Comparison of ENCODE assay signal across 9 cellular contexts in the genomic region with DNA sequence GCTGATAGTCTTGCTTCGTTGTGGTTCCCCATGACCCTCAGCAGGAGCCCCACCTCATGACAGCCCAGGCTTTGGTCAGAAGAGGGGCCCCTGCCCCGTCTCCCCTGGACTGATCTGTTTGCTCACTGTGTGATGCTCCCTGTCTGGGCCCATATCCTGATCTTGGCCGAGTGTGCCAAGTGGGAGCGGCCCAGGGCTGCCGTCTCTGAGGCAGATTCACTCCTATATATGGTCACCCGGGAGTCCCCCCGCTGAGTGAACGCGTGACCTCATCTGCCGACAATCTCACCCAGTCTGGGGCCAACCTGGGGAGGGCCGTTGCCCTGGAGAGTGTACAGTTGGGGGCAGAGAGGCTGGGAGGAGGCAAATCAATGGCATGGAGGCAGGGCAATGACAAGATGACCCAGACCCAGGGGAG. TPM values are rescaled to one million over a fixed set of nuclear protein-coding genes. Genes with fewer than 3 reads are reported as not detected.
DNase-seq lines count a peak whose midpoint lies in the region; ATAC-seq, FAIRE-seq and TF ChIP-seq lines count a peak whose summit lies in the region.
"Had no signal": no experiment of that assay in that cellular context is flagged by ENCODE, and none has a peak within 500 bp of the region (broad histone marks: within the 10 kb centered on the region; RNA-seq: fewer than 3 reads in every experiment).

No MANE protein-coding gene starts in this region.

- intact Hi-C loops in IMR-90 (cut with micrococcal nuclease) (no loop called here), esophagus muscularis mucosa (cut with DNase I) (loop anchor here (5.0 kb wide), 1 partner anchor 65 kb away; a partner anchor contains a TSS)

- TF ChIP-seq EP300 in A549 (IDR thresholded peaks at IDR 0.05) (no peak), esophagus muscularis mucosa (IDR thresholded peaks at IDR 0.05) (no peak)

- H2AK9ac ChIP-seq in IMR-90 (replicated peaks; ENCODE audit: low read depth, low read length, poor library complexity) = peak overlapping the region; percentile 94

- H2AFZ ChIP-seq in IMR-90 (replicated peaks; ENCODE audit: low read length, poor library complexity) (peak overlapping the region; percentile 80), trophoblast cell (ENCODE audit: insufficient read depth, low read length, poor library complexity) (no peak overlapping the region)

- peak overlapping the region; percentile 29 for H3K9ac ChIP-seq in IMR-90 (ENCODE audit: low read depth, low read length)
- H3K9ac ChIP-seq in trophoblast cell (ENCODE audit: low read length) = no peak overlapping the region

- H2BK5ac ChIP-seq in IMR-90 (ENCODE audit: low read depth, low read length, poor library complexity, severe bottlenecking) = peak overlapping the region; percentile 73
- no peak overlapping the region for H2BK5ac ChIP-seq in trophoblast cell (ENCODE audit: low read depth, low read length, poor library complexity)

- no peak for TF ChIP-seq POLR2A in A549 (IDR thresholded peaks at IDR 0.05; ENCODE audit: low read length)
- TF ChIP-seq POLR2A in IMR-90 (IDR thresholded peaks at IDR 0.05; ENCODE audit: low read depth, low read length) = no peak
- no peak for TF ChIP-seq POLR2A in esophagus muscularis mucosa (IDR thresholded peaks at IDR 0.05; ENCODE audit: low read depth)
- no peak for TF ChIP-seq POLR2A in GM12891 (IDR thresholded peaks at IDR 0.05; ENCODE audit: low read depth, low read length)

- no peak for TF ChIP-seq CTCF in A549 (IDR thresholded peaks at IDR 0.05)
- no peak for TF ChIP-seq CTCF in IMR-90 (conservative IDR thresholded peaks at IDR 0.05; ENCODE audit: low read depth, low read length)
- no peak for TF ChIP-seq CTCF in esophagus muscularis mucosa (IDR thresholded peaks at IDR 0.05)

- H3K18ac ChIP-seq in IMR-90 (ENCODE audit: low read depth, low read length) = peak overlapping the region; percentile 70
- no peak overlapping the region for H3K18ac ChIP-seq in trophoblast cell (ENCODE audit: low read length)

- H3K27me3 ChIP-seq in IMR-90 (ENCODE audit: control insufficient read depth, insufficient read depth, low read length) (no peaks in the 10 kb centered on the region), esophagus muscularis mucosa (no peaks in the 10 kb centered on the region), trophoblast cell (ENCODE audit: insufficient read depth, low read length) (no peaks in the 10 kb centered on the region)

- H2BK15ac ChIP-seq in IMR-90 (ENCODE audit: low read depth, low read length) = peak overlapping the region; percentile 79; the same call in 1 of the 3 replicates

- H3K36me3 ChIP-seq in IMR-90 (ENCODE audit: control insufficient read depth, insufficient read depth, low read length) = peaks cover 24% of the 10 kb centered on the region; the same call in 1 of the 2 replicates
- peaks cover 0 to 30% (median 29%) of the 10 kb centered on the region in 4 donors for H3K36me3 ChIP-seq in esophagus muscularis mucosa
- no peaks in the 10 kb centered on the region for H3K36me3 ChIP-seq in trophoblast cell (ENCODE audit: control insufficient read depth in 1 of 2, insufficient read depth in 2 of 2, low read length in 2 of 2)

- TF ChIP-seq RAD21 in A549 (conservative IDR thresholded peaks at IDR 0.05 in 1 of 2, IDR thresholded peaks at IDR 0.05 in 1 of 2) (no peak), IMR-90 (IDR thresholded peaks at IDR 0.05; ENCODE audit: low read length) (no peak)

- H3K14ac ChIP-seq in IMR-90 (replicated peaks; ENCODE audit: low read depth, low read length) (peak overlapping the region; percentile 95), trophoblast cell (ENCODE audit: low read length) (no peak overlapping the region)

- H4K91ac ChIP-seq in IMR-90 (ENCODE audit: insufficient read depth, low read depth, low read length) = peak overlapping the region; percentile 95
- no peak overlapping the region for H4K91ac ChIP-seq in trophoblast cell (ENCODE audit: low read depth, low read length)

- peak overlapping the region; percentile 78 to 94 for H4K8ac ChIP-seq in IMR-90 (ENCODE audit: low read depth in 2 of 2, low read length in 2 of 2)
- H4K8ac ChIP-seq in trophoblast cell (ENCODE audit: low read depth, low read length) = no peak overlapping the region

- ATAC-seq in A549 (peak; percentile 48 to 82; a peak in 5 of 6 replicates), IMR-90 (ENCODE audit: low read depth) (peak; percentile 93), HG02759 (IDR thresholded peaks at IDR 0.05; ENCODE audit: unreplicated experiment) (no peak)

- FAIRE-seq in A549 (lab: Jason Lieb, UNC) (no peak), GM12891 (lab: Jason Lieb, UNC) (no peak)

- H4K12ac ChIP-seq in trophoblast cell (ENCODE audit: low read depth, low read length) = no peak overlapping the region

- in situ Hi-C loops in IMR-90 (cut with MboI; ENCODE audit: low sequenced_read_pairs) = loop anchor here (25.0 kb wide), 1 partner anchor 105 kb away; no protein-coding TSS in a partner anchor

- peak overlapping the region; percentile 58 for H4K5ac ChIP-seq in IMR-90 (ENCODE audit: low read depth, low read length)

- dilution Hi-C loops in IMR-90 (cut with HindIII; ENCODE audit: low sequenced_read_pairs, unreplicated experiment) = no loop called here

- no peak overlapping the region for H2BK12ac ChIP-seq in trophoblast cell (ENCODE audit: low read length)

- BruUV-seq in IMR-90 (replicated peaks; lab: Mats Ljungman, UMichigan) = no TSS peak

- peak overlapping the region; percentile 30 to 55; a peak in 3 of 6 replicates for H3K27ac ChIP-seq in A549
- peak overlapping the region; percentile 79 for H3K27ac ChIP-seq in IMR-90 (ENCODE audit: insufficient read depth, low read length)
- H3K27ac ChIP-seq in esophagus muscularis mucosa (replicated peaks in 1 of 4) = peak overlapping the region; percentile 87 to 93 (median 92)
- no peak overlapping the region for H3K27ac ChIP-seq in trophoblast cell (ENCODE audit: low read depth, low read length)

- CTCF ChIA-PET in A549 (lab: Yijun Ruan, JAX) (interaction anchor here (1.2 to 1.8 kb wide), 3 partner anchors 10 to 106 kb away, joined by 4 to 7 read pairs (median 4); no protein-coding TSS in a partner anchor), IMR-90 (lab: Yijun Ruan, JAX) (interaction anchor here (1.2 kb wide), 1 partner anchor 86 kb away, joined by 4 read pairs; no protein-coding TSS in a partner anchor)

- H3K23ac ChIP-seq in IMR-90 (ENCODE audit: low read depth, low read length) (peak overlapping the region; percentile 94), trophoblast cell (ENCODE audit: low read length) (no peak overlapping the region)

- POLR2A ChIA-PET in A549 (lab: Yijun Ruan, JAX) = no interaction called here
- POLR2A ChIA-PET in IMR-90 (lab: Charles Lee; ENCODE audit: unreplicated experiment) = no interaction called here

- 44% methylated on average over 8 of the region's 11 CpGs for WGBS in A549 (ENCODE audit: missing lambda C conversion rate)
- WGBS in IMR-90 (ENCODE audit: extremely low coverage in 2 of 2, insufficient read length in 1 of 2), 2 experiments = 40% methylated on average over 2 of the region's 11 CpGs; no CpG with 5 or more reads in 1 of the 2 experiments
- WGBS in esophagus muscularis mucosa = no CpG with 5 or more reads among the region's 11 CpGs
- no CpG with 5 or more reads among the region's 11 CpGs for WGBS in trophoblast cell (ENCODE audit: extremely low coverage, insufficient coverage, insufficient read length)

- peak overlapping the region; percentile 39; the same call in 2 of the 3 replicates for H3K4me2 ChIP-seq in A549
- H3K4me2 ChIP-seq in IMR-90 (ENCODE audit: low read depth, low read length) = 0 out of 2 replicates have a peak overlapping the region, but pooled peaks have one; percentile 10
- no peak overlapping the region for H3K4me2 ChIP-seq in trophoblast cell (ENCODE audit: low read length)

- H2BK20ac ChIP-seq in IMR-90 (ENCODE audit: low read depth, low read length) = peak overlapping the region; percentile 90

- H3K79me1 ChIP-seq in IMR-90 (ENCODE audit: low read depth in 1 of 2, low read length in 2 of 2) = peaks cover 3 to 18% of the 10 kb centered on the region in 2 experiments; a peak in 1 of 4 replicates
- H3K79me1 ChIP-seq in trophoblast cell (ENCODE audit: low read length) = no peaks in the 10 kb centered on the region

- peaks cover 25% of the 10 kb centered on the region; the same call in 1 of the 2 replicates for H3K9me1 ChIP-seq in IMR-90 (ENCODE audit: insufficient read depth, low read length)

- H2AK5ac ChIP-seq in IMR-90 (ENCODE audit: low read depth, low read length) (peak overlapping the region; percentile 96), trophoblast cell (ENCODE audit: low read length) (no peak overlapping the region)

- no peak overlapping the region for H3K4me3 ChIP-seq in A549
- H3K4me3 ChIP-seq in IMR-90 (ENCODE audit: insufficient read depth, low read depth, low read length) = no peak overlapping the region
- no peak overlapping the region for H3K4me3 ChIP-seq in esophagus muscularis mucosa
- H3K4me3 ChIP-seq in trophoblast cell (ENCODE audit: low read depth, low read length) = no peak overlapping the region

- H3K4me1 ChIP-seq in A549 (peaks cover 28% of the 10 kb centered on the region), IMR-90 (ENCODE audit: control insufficient read depth, insufficient read depth, low read length) (peaks cover 27% of the 10 kb centered on the region), esophagus muscularis mucosa (peaks cover 43 to 75% (median 54%) of the 10 kb centered on the region in 4 donors), trophoblast cell (ENCODE audit: control insufficient read depth in 1 of 2, insufficient read depth in 2 of 2, low read length in 2 of 2) (peaks cover 3 to 5% of the 10 kb centered on the region in 2 experiments)

- H3K79me2 ChIP-seq in trophoblast cell (ENCODE audit: control insufficient read depth, insufficient read depth, low read length, poor library complexity) = no peaks in the 10 kb centered on the region

- DNase-seq in A549 (ENCODE audit: low read depth in 1 of 2, low spot score in 1 of 2) = peak in 1 of 2 experiments; percentile 65
- peak; percentile 84 for DNase-seq in IMR-90
- peak; percentile 95 for DNase-seq in esophagus muscularis mucosa (ENCODE audit: extremely low spot score)
- peak; percentile 22 for DNase-seq in midbrain (lab: John Stamatoyannopoulos, UW)
- no peak for DNase-seq in GM12891 (ENCODE audit: insufficient read length, low spot score)
- no peak for DNase-seq in trophoblast cell
- no peak for DNase-seq in NCI-H510A (lab: John Stamatoyannopoulos, UW)
- DNase-seq: CD4-positive, CD25-positive, alpha-beta regulatory T cell had no signal

- H2BK120ac ChIP-seq in IMR-90 (ENCODE audit: low read depth, low read length) (peak overlapping the region; percentile 94), trophoblast cell (ENCODE audit: insufficient read depth, low read length, poor library complexity) (no peak overlapping the region)

- H4K20me1 ChIP-seq in IMR-90 (ENCODE audit: insufficient read depth, low read length) = no peaks in the 10 kb centered on the region

- H3K9me3 ChIP-seq in A549 (no peaks in the 10 kb centered on the region), IMR-90 (ENCODE audit: control insufficient read depth, insufficient read depth, low read length) (no peaks in the 10 kb centered on the region), esophagus muscularis mucosa (no peaks in the 10 kb centered on the region), trophoblast cell (ENCODE audit: insufficient read depth, low read depth, low read length) (peaks cover 15% of the 10 kb centered on the region)

- peak overlapping the region; percentile 44 for H3K56ac ChIP-seq in IMR-90 (ENCODE audit: extremely low read depth, insufficient read depth, low read length)

- H3K4ac ChIP-seq in IMR-90 (ENCODE audit: low read depth, low read length) (peak overlapping the region; percentile 96), trophoblast cell (ENCODE audit: low read depth, low read length) (no peak overlapping the region)

RNA-seq across cellular contexts. Expression of a gene that starts 34.5 kb away (rescaled TPM):
- polyA plus RNA-seq in A549 (2011; rRNA removed) = 44.8 and 51.9 TPM in 2 replicates
- polyA plus RNA-seq in A549 (2012; cell fraction: cytosol; rRNA removed) = 163 and 170 TPM in 2 replicates
- 212 and 232 TPM in 2 replicates for polyA plus RNA-seq in A549 (2012; cell fraction: nucleus; rRNA removed)
- 73.1 to 95.5 TPM (median 75.0 TPM) in 3 replicates for polyA plus RNA-seq in A549 (2017; fragmentation: RNase III; extraction: RNeasy Plus Mini Kit Qiagen cat#74134 plus additional on column Dnase treatment)
- 42.8 and 64.9 TPM in 2 replicates for polyA minus RNA-seq in A549 (2011; rRNA and poly(A)+ RNA removed)
- total RNA-seq in IMR-90 (2012; rRNA removed) = 29.2 and 29.7 TPM in 2 replicates
- polyA plus RNA-seq in IMR-90 (2012; rRNA removed) = 127 and 130 TPM in 2 replicates
- polyA plus RNA-seq in IMR-90 (2012; cell fraction: cytosol; rRNA removed) = 113 and 150 TPM in 2 replicates
- polyA plus RNA-seq in IMR-90 (2012; cell fraction: nucleus; rRNA removed; ENCODE audit: low replicate concordance) = 205 and 248 TPM in 2 replicates
- 10 to 100 TPM; 19.5 to 42.2 (median 24.4) TPM for total RNA-seq in esophagus muscularis mucosa
- 73.2 TPM for polyA plus RNA-seq in GM12891 (2012; ENCODE audit: low read depth, missing spikeins)
- polyA plus RNA-seq in trophoblast cell (2013) = 46.4 and 48.2 TPM in 2 replicates

Comparison
In these comparisons a context has a peak if more than half of its experiments do, and no peak if none do; other contexts are left out.
1. DNase-seq: peak in IMR-90 (single experiment), esophagus muscularis mucosa (single experiment) and midbrain (single experiment); none in GM12891 (single experiment), trophoblast cell (0 of 2) and NCI-H510A (single experiment).